14 cellular contexts compared by ENCODE assay signal in the genomic region with DNA sequence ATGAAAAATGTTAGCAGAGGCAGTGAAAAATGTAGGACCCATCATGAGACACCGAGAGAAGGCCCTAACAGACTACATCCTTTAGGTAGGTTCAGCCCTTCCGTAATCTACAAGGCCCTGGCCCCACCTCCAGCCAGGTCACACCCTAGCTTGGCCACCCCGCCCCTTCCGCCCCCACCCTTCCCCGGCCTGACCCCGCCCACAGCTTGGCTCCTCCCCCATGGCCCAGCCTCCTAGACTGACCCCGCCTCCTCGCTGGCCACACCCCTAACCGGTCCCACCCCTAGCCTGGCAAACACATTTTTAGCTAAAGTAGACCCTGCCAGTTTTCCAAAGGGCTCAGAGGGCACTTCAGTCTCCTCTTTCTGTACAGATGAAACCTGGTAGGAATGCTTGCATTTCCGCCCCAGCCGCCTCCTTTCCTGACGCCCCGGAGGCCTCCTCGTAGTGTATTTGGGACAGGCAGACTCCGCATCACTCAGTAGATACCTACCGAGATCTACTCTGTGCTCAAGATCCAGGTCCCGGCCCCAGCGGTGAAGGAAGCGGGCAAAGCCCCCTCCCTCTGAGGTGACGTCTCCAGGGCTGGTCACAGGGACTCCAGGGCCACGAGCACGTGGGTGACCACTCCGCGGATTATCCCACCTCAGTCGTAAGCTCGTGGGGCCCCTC.
DNase-seq lines count a peak whose midpoint lies in the region; ATAC-seq and TF ChIP-seq lines count a peak whose summit lies in the region.
"Had no signal": no experiment of that assay in that cellular context is flagged by ENCODE, and none has a peak within 500 bp of the region (broad histone marks: within the 10 kb centered on the region; RNA-seq: fewer than 3 reads in every experiment).

No MANE protein-coding gene starts in this region.

- ATAC-seq in activated CD4-positive, CD25-positive, alpha-beta regulatory T cell treated with anti-CD3 and anti-CD28 coated beads, Interleukin-2, amount 50 U/mL, for 24 hours, result no peak
- peak; percentile 43 to 58 for ATAC-seq in naive B cell (ENCODE audit: low read depth in 2 of 2)

- DNase-seq in activated CD4-positive, CD25-positive, alpha-beta regulatory T cell treated with anti-CD3 and anti-CD28 coated beads, Interleukin-2, amount 50 U/mL, for 72 hours, result peak; percentile 45
- DNase-seq in GM13977 (ENCODE audit: low spot score) (peak; percentile 26), SJCRH30 (peak; percentile 37 to 44), naive B cell (no peak), NCI-H2081 (lab: John Stamatoyannopoulos, UW) (no peak), cortex of kidney (lab: John Stamatoyannopoulos, UW) (no peak)
- DNase-seq in stimulated activated naive CD4-positive, alpha-beta T cell (lab: John Stamatoyannopoulos, UW), result no peak
- DNase-seq: activated gamma-delta T cell, brain microvascular endothelial cell, NCI-H1092 treated with DMSO at 0.1 percent for 48 hours, NCI-H510A, sigmoid colon had no signal

- H3K36me3 ChIP-seq in SJCRH30, result no peaks in the 10 kb centered on the region
- H3K36me3 ChIP-seq: brain microvascular endothelial cell, sigmoid colon had no signal

- peaks cover 0 to 7% (median 0%) of the 10 kb centered on the region in 3 donors for H3K4me1 Mint-ChIP-seq in naive B cell

- in situ Hi-C loops in GM13977 (cut with MboI; ENCODE audit: low pct_unique_long_range_greater_than_20kb, low sequenced_read_pairs, unreplicated experiment), result no loop called here

- no peaks in the 10 kb centered on the region for H3K9me3 ChIP-seq in SJCRH30 (replicated peaks)
- H3K9me3 ChIP-seq: A549, sigmoid colon had no signal

- peak overlapping the region in 1 of 8 donors; percentile 18 for H3K4me3 Mint-ChIP-seq in naive B cell

- peaks cover 15% of the 10 kb centered on the region for H3K4me1 ChIP-seq in SJCRH30
- H3K4me1 ChIP-seq: A549 had no signal

- no peaks in the 10 kb centered on the region for H3K27me3 ChIP-seq in SJCRH30
- H3K27me3 ChIP-seq: brain microvascular endothelial cell, sigmoid colon had no signal

- H3K9me3 Mint-ChIP-seq in naive B cell, result no peaks in the 10 kb centered on the region

- H3K36me3 Mint-ChIP-seq in naive B cell, result no peaks in the 10 kb centered on the region

- H3K27ac ChIP-seq in SJCRH30, result no peak overlapping the region
- H3K27ac ChIP-seq: A549, brain microvascular endothelial cell, sigmoid colon had no signal

- TF ChIP-seq CTCF in GM13977 (IDR thresholded peaks at IDR 0.05; ENCODE audit: extremely low read depth, insufficient read depth, missing control alignments), result no peak

- H3K27ac Mint-ChIP-seq in naive B cell, result peak overlapping the region in 3 of 6 donors; percentile 46 to 69 (median 51)

- peaks cover 6 to 48% (median 47%) of the 10 kb centered on the region in 3 donors for H3K27me3 Mint-ChIP-seq in naive B cell

- no peak overlapping the region for H3K4me3 ChIP-seq in SJCRH30
- H3K4me3 ChIP-seq: A549, sigmoid colon had no signal

Comparison
In these comparisons a context has a peak if more than half of its experiments do, and no peak if none do; other contexts are left out.
1. DNase-seq: peak in activated CD4-positive, CD25-positive, alpha-beta regulatory T cell treated with anti-CD3 and anti-CD28 coated beads, Interleukin-2, amount 50 U/mL, for 72 hours (single experiment), GM13977 (single experiment) and SJCRH30 (2 of 2); none in naive B cell (single experiment), stimulated activated naive CD4-positive, alpha-beta T cell (0 of 6), NCI-H2081 (0 of 2) and cortex of kidney (single experiment).
2. ATAC-seq: peak in naive B cell (2 of 2); none in activated CD4-positive, CD25-positive, alpha-beta regulatory T cell treated with anti-CD3 and anti-CD28 coated beads, Interleukin-2, amount 50 U/mL, for 24 hours (0 of 2).